In genomic region chr9:135961277-135961705, GRCh38 we compare ENCODE assay signal across 8 cellular contexts.
DNase-seq lines count a peak whose midpoint lies in the region; ATAC-seq and TF ChIP-seq lines count a peak whose summit lies in the region.

Gene UBAC1 (minus strand): TSS chr9:135961373. CDS start chr9:135961162, 211 bp downstream.

- H3K36me3 ChIP-seq in SK-N-MC (ENCODE audit: insufficient read depth, low read length): no peaks in the 10 kb centered on the region

- no peak for TF ChIP-seq CTCF in NB4 (IDR thresholded peaks at IDR 0.05; ENCODE audit: low read depth, low read length)

- DNase-seq in GM03348 (ENCODE audit: low spot score): peak; percentile 99
- peak; percentile 97 for DNase-seq in NB4 (ENCODE audit: low read depth)
- DNase-seq in SK-N-MC (ENCODE audit: low read depth, low spot score): no peak
- DNase-seq in activated naive CD4-positive, alpha-beta T cell treated with anti-CD3 and anti-CD28 coated beads, Interleukin-2, amount 10 ng/mL, durations not matched to agents 7 days and 5 days: peak; percentile 94
- DNase-seq in germinal center (ENCODE audit: low spot score): peak; percentile 99
- peak; percentile 55 for DNase-seq in non-pigmented ciliary epithelial cell (ENCODE audit: low read depth)
- peak; percentile 73 to 98 (median 92) for DNase-seq in substantia nigra (lab: John Stamatoyannopoulos, UW)

- TF ChIP-seq POLR2A in NB4 (IDR thresholded peaks at IDR 0.05; ENCODE audit: extremely low read depth, insufficient read length): peak; percentile 36

- peak within 1 kb of the TSS; percentile 86 for H3K4me3 Mint-ChIP-seq in activated naive CD4-positive, alpha-beta T cell treated with anti-CD3 and anti-CD28 coated beads, Interleukin-2, amount 10 ng/mL, durations not matched to agents 7 days and 5 days

- H3K27ac Mint-ChIP-seq in activated naive CD4-positive, alpha-beta T cell treated with anti-CD3 and anti-CD28 coated beads, Interleukin-2, amount 10 ng/mL, durations not matched to agents 7 days and 5 days: peak within 1 kb of the TSS; percentile 74

- no peaks in the 10 kb centered on the region for H3K9me3 Mint-ChIP-seq in activated naive CD4-positive, alpha-beta T cell treated with anti-CD3 and anti-CD28 coated beads, Interleukin-2, amount 10 ng/mL, durations not matched to agents 7 days and 5 days

- no peaks in the 10 kb centered on the region for H3K9me3 ChIP-seq in SK-N-MC (ENCODE audit: low read depth, low read length)

- ATAC-seq in HG02571 (IDR thresholded peaks at IDR 0.05; ENCODE audit: unreplicated experiment): peak; percentile 83

- peaks cover 44% of the 10 kb centered on the region for H3K27me3 Mint-ChIP-seq in activated naive CD4-positive, alpha-beta T cell treated with anti-CD3 and anti-CD28 coated beads, Interleukin-2, amount 10 ng/mL, durations not matched to agents 7 days and 5 days

- H3K4me3 ChIP-seq in NB4 (ENCODE audit: low read depth, low read length) (peak within 1 kb of the TSS; percentile 78), SK-N-MC (peak within 1 kb of the TSS; percentile 92)

- CTCF ChIA-PET in activated naive CD4-positive, alpha-beta T cell treated with anti-CD3 and anti-CD28 coated beads, Interleukin-2, amount 10 ng/mL, durations not matched to agents 7 days and 5 days (lab: Charles Lee): no interaction called here

- H3K27ac ChIP-seq in SK-N-MC: peak within 1 kb of the TSS; percentile 36; the same call in 1 of the 2 replicates
- peak within 1 kb of the TSS; percentile 69 for H3K27ac ChIP-seq in substantia nigra (ENCODE audit: low read depth, low read length, poor library complexity, severe bottlenecking)

- H3K4me1 Mint-ChIP-seq in activated naive CD4-positive, alpha-beta T cell treated with anti-CD3 and anti-CD28 coated beads, Interleukin-2, amount 10 ng/mL, durations not matched to agents 7 days and 5 days: peaks cover 27% of the 10 kb centered on the region

- H3K36me3 Mint-ChIP-seq in activated naive CD4-positive, alpha-beta T cell treated with anti-CD3 and anti-CD28 coated beads, Interleukin-2, amount 10 ng/mL, durations not matched to agents 7 days and 5 days: no peaks in the 10 kb centered on the region

- H3K9ac ChIP-seq in SK-N-MC (ENCODE audit: insufficient read length): peak within 1 kb of the TSS; percentile 84
